In genomic region chr4:169757575-169758184, GRCh38 we compare ENCODE assay signal across 1 cellular context.
TF ChIP-seq lines count a peak whose summit lies in the region.

HPF1 (minus strand) TSS chr4:169757944; CDS start chr4:169757877, 67 bp downstream.

TF ChIP-seq in HepG2, 621 proteins besides CTCF, POLR2A, EP300 and RAD21 (continued from another document and continues in another):
- TF ChIP-seq, protein P1, sequence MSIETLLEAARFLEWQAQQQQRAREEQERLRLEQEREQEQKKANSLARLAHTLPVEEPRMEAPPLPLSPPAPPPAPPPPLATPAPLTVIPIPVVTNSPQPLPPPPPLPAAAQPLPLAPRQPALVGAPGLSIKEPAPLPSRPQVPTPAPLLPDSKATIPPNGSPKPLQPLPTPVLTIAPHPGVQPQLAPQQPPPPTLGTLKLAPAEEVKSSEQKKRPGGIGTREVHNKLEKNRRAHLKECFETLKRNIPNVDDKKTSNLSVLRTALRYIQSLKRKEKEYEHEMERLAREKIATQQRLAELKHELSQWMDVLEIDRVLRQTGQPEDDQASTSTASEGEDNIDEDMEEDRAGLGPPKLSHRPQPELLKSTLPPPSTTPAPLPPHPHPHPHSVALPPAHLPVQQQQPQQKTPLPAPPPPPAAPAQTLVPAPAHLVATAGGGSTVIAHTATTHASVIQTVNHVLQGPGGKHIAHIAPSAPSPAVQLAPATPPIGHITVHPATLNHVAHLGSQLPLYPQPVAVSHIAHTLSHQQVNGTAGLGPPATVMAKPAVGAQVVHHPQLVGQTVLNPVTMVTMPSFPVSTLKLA (IDR thresholded peaks at IDR 0.05), result no peak
- TF ChIP-seq NFYB (CRISPR knock-in tag; IDR thresholded peaks at IDR 0.05) (peak; percentile 46; the same call in 1 of the 2 replicates), ZNF496 (CRISPR knock-in tag; IDR thresholded peaks at IDR 0.05; ENCODE audit: insufficient replicate concordance) (no peak), ZNF484 (CRISPR knock-in tag; IDR thresholded peaks at IDR 0.05; ENCODE audit: borderline replicate concordance, low read depth) (no peak), SMAD3 (CRISPR knock-in tag; IDR thresholded peaks at IDR 0.05) (no peak), BATF2 (CRISPR knock-in tag; IDR thresholded peaks at IDR 0.05) (no peak), ZNF772 (CRISPR knock-in tag; IDR thresholded peaks at IDR 0.05) (0 out of 2 replicates have a peak, but pooled peaks have one; percentile 67), HOXA9 (CRISPR knock-in tag; IDR thresholded peaks at IDR 0.05; ENCODE audit: borderline replicate concordance) (no peak), TFAP4 (IDR thresholded peaks at IDR 0.05; ENCODE audit: borderline replicate concordance, low read depth) (peak; percentile 47; the same call in 1 of the 2 replicates), ZMYM2 (CRISPR knock-in tag; IDR thresholded peaks at IDR 0.05) (no peak), KAT8 (CRISPR knock-in tag; IDR thresholded peaks at IDR 0.05) (peak; percentile 96), ZBTB39 (CRISPR knock-in tag; IDR thresholded peaks at IDR 0.05) (no peak), MED13 (CRISPR knock-in tag; IDR thresholded peaks at IDR 0.05) (no peak; the same call in 1 of the 2 replicates), MAZ (IDR thresholded peaks at IDR 0.05; ENCODE audit: borderline replicate concordance, low read depth, low read length) (peak; percentile 71; the same call in 1 of the 2 replicates), MAZ (CRISPR knock-in tag; IDR thresholded peaks at IDR 0.05; ENCODE audit: low read depth) (peak; percentile 70; the same call in 1 of the 2 replicates), EZH2 (conservative IDR thresholded peaks at IDR 0.05; ENCODE audit: low read depth, low read length) (no peak), GLI4 (CRISPR knock-in tag; IDR thresholded peaks at IDR 0.05; ENCODE audit: borderline replicate concordance) (no peak), ATF7 (IDR thresholded peaks at IDR 0.05) (no peak), ATF7 (CRISPR knock-in tag; IDR thresholded peaks at IDR 0.05) (no peak), ZNF17 (CRISPR knock-in tag; IDR thresholded peaks at IDR 0.05) (no peak), CREB1 (IDR thresholded peaks at IDR 0.05) (no peak), CREB1 (CRISPR knock-in tag; IDR thresholded peaks at IDR 0.05) (no peak), TCF12 (IDR thresholded peaks at IDR 0.05) (no peak), TCF12 (CRISPR knock-in tag; IDR thresholded peaks at IDR 0.05) (no peak), XBP1 (CRISPR knock-in tag; IDR thresholded peaks at IDR 0.05) (no peak), ELF1 (CRISPR knock-in tag; IDR thresholded peaks at IDR 0.05) (peak; percentile 96), MXD4 (CRISPR knock-in tag; IDR thresholded peaks at IDR 0.05) (peak; percentile 44; the same call in 1 of the 2 replicates), STAT5B (CRISPR knock-in tag; IDR thresholded peaks at IDR 0.05) (0 out of 2 replicates have a peak, but pooled peaks have one; percentile 35), ZNF792 (CRISPR knock-in tag; IDR thresholded peaks at IDR 0.05) (peak; percentile 69; the same call in 1 of the 2 replicates), ZNF432 (CRISPR knock-in tag; IDR thresholded peaks at IDR 0.05; ENCODE audit: borderline replicate concordance) (no peak), ZSCAN30 (CRISPR knock-in tag; IDR thresholded peaks at IDR 0.05) (no peak), TAF15 (IDR thresholded peaks at IDR 0.05; ENCODE audit: low read depth, low read length, poor library complexity, severe bottlenecking) (no peak), THAP9 (CRISPR knock-in tag; IDR thresholded peaks at IDR 0.05; ENCODE audit: borderline replicate concordance) (peak; percentile 82; the same call in 1 of the 2 replicates), LBX2 (CRISPR knock-in tag; IDR thresholded peaks at IDR 0.05; ENCODE audit: borderline replicate concordance) (no peak), ZBTB43 (CRISPR knock-in tag; conservative IDR thresholded peaks at IDR 0.05) (0 out of 2 replicates have a peak, but pooled peaks have one; percentile 50), HIC2 (CRISPR knock-in tag; IDR thresholded peaks at IDR 0.05; ENCODE audit: low read depth) (no peak), IRF2 (CRISPR knock-in tag; IDR thresholded peaks at IDR 0.05) (peak; percentile 44; the same call in 1 of the 2 replicates), ARNTL (CRISPR knock-in tag; IDR thresholded peaks at IDR 0.05) (peak; percentile 78), ESRRA (CRISPR knock-in tag; IDR thresholded peaks at IDR 0.05; ENCODE audit: low read depth) (no peak), ZNF703 (CRISPR knock-in tag; IDR thresholded peaks at IDR 0.05; ENCODE audit: borderline replicate concordance) (no peak), ASH2L (IDR thresholded peaks at IDR 0.05; ENCODE audit: insufficient read length, low read depth, low read length) (peak; percentile 62), ZNF660 (CRISPR knock-in tag; IDR thresholded peaks at IDR 0.05; ENCODE audit: borderline replicate concordance, low read depth) (no peak), TCF7L2 (IDR thresholded peaks at IDR 0.05; ENCODE audit: low read depth, low read length) (no peak), LCORL (IDR thresholded peaks at IDR 0.05) (peak; percentile 80; the same call in 1 of the 2 replicates), LCORL (CRISPR knock-in tag; IDR thresholded peaks at IDR 0.05) (peak; percentile 80; the same call in 1 of the 2 replicates), HOXD1 (CRISPR knock-in tag; IDR thresholded peaks at IDR 0.05) (peak; percentile 37; the same call in 1 of the 2 replicates)
- TF ChIP-seq, protein P2, sequence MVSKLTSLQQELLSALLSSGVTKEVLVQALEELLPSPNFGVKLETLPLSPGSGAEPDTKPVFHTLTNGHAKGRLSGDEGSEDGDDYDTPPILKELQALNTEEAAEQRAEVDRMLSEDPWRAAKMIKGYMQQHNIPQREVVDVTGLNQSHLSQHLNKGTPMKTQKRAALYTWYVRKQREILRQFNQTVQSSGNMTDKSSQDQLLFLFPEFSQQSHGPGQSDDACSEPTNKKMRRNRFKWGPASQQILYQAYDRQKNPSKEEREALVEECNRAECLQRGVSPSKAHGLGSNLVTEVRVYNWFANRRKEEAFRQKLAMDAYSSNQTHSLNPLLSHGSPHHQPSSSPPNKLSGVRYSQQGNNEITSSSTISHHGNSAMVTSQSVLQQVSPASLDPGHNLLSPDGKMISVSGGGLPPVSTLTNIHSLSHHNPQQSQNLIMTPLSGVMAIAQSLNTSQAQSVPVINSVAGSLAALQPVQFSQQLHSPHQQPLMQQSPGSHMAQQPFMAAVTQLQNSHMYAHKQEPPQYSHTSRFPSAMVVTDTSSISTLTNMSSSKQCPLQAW (CRISPR knock-in tag; IDR thresholded peaks at IDR 0.05), result peak; percentile 65; the same call in 1 of the 2 replicates
- TF ChIP-seq, protein P3, sequence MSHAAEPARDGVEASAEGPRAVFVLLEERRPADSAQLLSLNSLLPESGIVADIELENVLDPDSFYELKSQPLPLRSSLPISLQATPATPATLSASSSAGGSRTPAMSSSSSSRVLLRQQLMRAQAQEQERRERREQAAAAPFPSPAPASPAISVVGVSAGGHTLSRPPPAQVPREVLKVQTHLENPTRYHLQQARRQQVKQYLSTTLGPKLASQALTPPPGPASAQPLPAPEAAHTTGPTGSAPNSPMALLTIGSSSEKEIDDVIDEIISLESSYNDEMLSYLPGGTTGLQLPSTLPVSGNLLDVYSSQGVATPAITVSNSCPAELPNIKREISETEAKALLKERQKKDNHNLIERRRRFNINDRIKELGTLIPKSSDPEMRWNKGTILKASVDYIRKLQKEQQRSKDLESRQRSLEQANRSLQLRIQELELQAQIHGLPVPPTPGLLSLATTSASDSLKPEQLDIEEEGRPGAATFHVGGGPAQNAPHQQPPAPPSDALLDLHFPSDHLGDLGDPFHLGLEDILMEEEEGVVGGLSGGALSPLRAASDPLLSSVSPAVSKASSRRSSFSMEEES (CRISPR knock-in tag; IDR thresholded peaks at IDR 0.05), result peak; percentile 18; the same call in 1 of the 2 replicates
- TF ChIP-seq, protein P4, sequence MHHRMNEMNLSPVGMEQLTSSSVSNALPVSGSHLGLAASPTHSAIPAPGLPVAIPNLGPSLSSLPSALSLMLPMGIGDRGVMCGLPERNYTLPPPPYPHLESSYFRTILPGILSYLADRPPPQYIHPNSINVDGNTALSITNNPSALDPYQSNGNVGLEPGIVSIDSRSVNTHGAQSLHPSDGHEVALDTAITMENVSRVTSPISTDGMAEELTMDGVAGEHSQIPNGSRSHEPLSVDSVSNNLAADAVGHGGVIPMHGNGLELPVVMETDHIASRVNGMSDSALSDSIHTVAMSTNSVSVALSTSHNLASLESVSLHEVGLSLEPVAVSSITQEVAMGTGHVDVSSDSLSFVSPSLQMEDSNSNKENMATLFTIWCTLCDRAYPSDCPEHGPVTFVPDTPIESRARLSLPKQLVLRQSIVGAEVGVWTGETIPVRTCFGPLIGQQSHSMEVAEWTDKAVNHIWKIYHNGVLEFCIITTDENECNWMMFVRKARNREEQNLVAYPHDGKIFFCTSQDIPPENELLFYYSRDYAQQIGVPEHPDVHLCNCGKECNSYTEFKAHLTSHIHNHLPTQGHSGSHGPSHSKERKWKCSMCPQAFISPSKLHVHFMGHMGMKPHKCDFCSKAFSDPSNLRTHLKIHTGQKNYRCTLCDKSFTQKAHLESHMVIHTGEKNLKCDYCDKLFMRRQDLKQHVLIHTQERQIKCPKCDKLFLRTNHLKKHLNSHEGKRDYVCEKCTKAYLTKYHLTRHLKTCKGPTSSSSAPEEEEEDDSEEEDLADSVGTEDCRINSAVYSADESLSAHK (CRISPR knock-in tag; IDR thresholded peaks at IDR 0.05; ENCODE audit: borderline replicate concordance), result no peak
